ENCODE assay signal across 14 cellular contexts in the genomic region with DNA sequence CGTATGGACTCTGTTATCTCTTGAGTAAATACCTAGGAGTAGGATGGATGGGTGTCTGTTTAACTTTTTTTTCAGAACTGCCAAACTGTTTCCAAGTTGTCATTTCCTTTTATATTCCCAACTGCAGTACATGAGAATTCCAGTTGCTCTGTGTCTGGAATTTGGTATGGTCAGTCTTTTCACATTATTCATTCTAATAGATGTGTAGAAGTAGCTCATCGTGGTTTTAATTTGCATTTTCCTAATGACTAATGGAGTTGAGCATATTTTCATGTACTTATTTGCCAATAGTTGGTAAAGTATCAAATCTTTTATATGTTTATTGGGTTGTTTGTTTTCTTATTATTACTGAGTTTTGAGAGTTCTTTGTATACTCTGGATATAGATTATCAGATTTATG. TPM values are rescaled to one million over a fixed set of nuclear protein-coding genes. Genes with fewer than 3 reads are reported as not detected.
DNase-seq lines count a peak whose midpoint lies in the region; ATAC-seq and TF ChIP-seq lines count a peak whose summit lies in the region.
"Had no signal": no experiment of that assay in that cellular context is flagged by ENCODE, and none has a peak within 500 bp of the region (broad histone marks: within the 10 kb centered on the region; RNA-seq: fewer than 3 reads in every experiment).

No MANE protein-coding gene starts in this region.

- no peak for TF ChIP-seq POLR2A in upper lobe of left lung (IDR thresholded peaks at IDR 0.05)

- CTCF ChIA-PET in HEK293T (lab: Yijun Ruan, JAX): no interaction called here

- DNase-seq in NCI-H748 (lab: John Stamatoyannopoulos, UW; ENCODE audit: unreplicated experiment) (peak; percentile 24), NCI-H748 treated with DMSO at 0.1 percent for 48 hours (lab: John Stamatoyannopoulos, UW) (no peak), colonic mucosa (no peak), upper lobe of left lung (no peak), hypothalamus (lab: John Stamatoyannopoulos, UW) (no peak), HEK293T (ENCODE audit: extremely low spot score) (no peak)
- DNase-seq: activated gamma-delta T cell treated with Interleukin-2 at 50 U/mL for 16 hours; CD8-positive, alpha-beta memory T cell; gastrocnemius medialis; naive thymus-derived CD4-positive, alpha-beta T cell; NCI-H446; stimulated activated CD4-positive, alpha-beta T cell treated with anti-CD3 and anti-CD28 coated beads, Interleukin-2, amount 100 ng/mL, for 24 hours had no signal

- H3K4me3 ChIP-seq in colonic mucosa (no peak overlapping the region), mesodermal cell (ENCODE audit: extremely low read depth, insufficient read depth, low read length, poor library complexity, severe bottlenecking) (no peak overlapping the region), upper lobe of left lung (no peak overlapping the region)
- H3K4me3 ChIP-seq: gastrocnemius medialis had no signal

- H3K9ac ChIP-seq in colonic mucosa (ENCODE audit: low read depth in 2 of 2, low read length in 2 of 2): peak overlapping the region in 1 of 2 donors; percentile 4

- H3K27me3 ChIP-seq in colonic mucosa: no peaks in the 10 kb centered on the region
- no peaks in the 10 kb centered on the region for H3K27me3 ChIP-seq in upper lobe of left lung
- H3K27me3 ChIP-seq: gastrocnemius medialis had no signal

- peak overlapping the region; percentile 66 for H3K27ac ChIP-seq in colonic mucosa
- H3K27ac ChIP-seq in mesodermal cell (ENCODE audit: low read depth, low read length, severe bottlenecking): peak overlapping the region; percentile 54
- peak overlapping the region; percentile 36 to 69 (median 58) for H3K27ac ChIP-seq in upper lobe of left lung

- no peak for TF ChIP-seq EP300 in upper lobe of left lung (IDR thresholded peaks at IDR 0.05)

- H3K36me3 ChIP-seq in colonic mucosa (no peaks in the 10 kb centered on the region), mesodermal cell (ENCODE audit: control insufficient read depth, insufficient read depth, low read length) (no peaks in the 10 kb centered on the region), upper lobe of left lung (no peaks in the 10 kb centered on the region)
- H3K36me3 ChIP-seq: gastrocnemius medialis had no signal

- TF ChIP-seq CTCF in colonic mucosa (IDR thresholded peaks at IDR 0.05) (no peak), upper lobe of left lung (IDR thresholded peaks at IDR 0.05) (no peak)

- no peak for ATAC-seq in upper lobe of left lung (ENCODE audit: low FRiP score in 2 of 2)
- no peak for ATAC-seq in HG02840 (IDR thresholded peaks at IDR 0.05; ENCODE audit: low FRiP score, unreplicated experiment)
- ATAC-seq: gastrocnemius medialis; naive thymus-derived CD4-positive, alpha-beta T cell had no signal

- no CpG with 5 or more reads among the region's 2 CpGs for WGBS in mesodermal cell (ENCODE audit: insufficient coverage in 2 of 2), 2 experiments
- WGBS in upper lobe of left lung, 2 donors: 56 to 64% methylated on average over 2 of the region's 2 CpGs

- H3K4me1 ChIP-seq in colonic mucosa: peaks cover 9% of the 10 kb centered on the region
- peaks cover 5% of the 10 kb centered on the region for H3K4me1 ChIP-seq in mesodermal cell (ENCODE audit: control insufficient read depth, insufficient read depth, low read length, poor library complexity, severe bottlenecking)
- H3K4me1 ChIP-seq in upper lobe of left lung: peaks cover 24 to 65% (median 48%) of the 10 kb centered on the region in 4 donors

- H3K9me3 ChIP-seq in colonic mucosa (no peaks in the 10 kb centered on the region), mesodermal cell (ENCODE audit: control insufficient read depth, low read length) (no peaks in the 10 kb centered on the region), upper lobe of left lung (no peaks in the 10 kb centered on the region)
- H3K9me3 ChIP-seq: gastrocnemius medialis had no signal

- POLR2A ChIA-PET in HEK293T (lab: Yijun Ruan, JAX): interaction anchor here (0.6 kb wide), 1 partner anchor 9 kb away, joined by 3 read pairs; no protein-coding TSS in a partner anchor

- intact Hi-C loops in colonic mucosa (cut with DNase I): no loop called here

TF ChIP-seq in HEK293T, 16 proteins besides CTCF, POLR2A, EP300 and RAD21:
- TF ChIP-seq FOXA1 (IDR thresholded peaks at IDR 0.05): no peak
- no peak for TF ChIP-seq SP1 (IDR thresholded peaks at IDR 0.05)
- no peak for TF ChIP-seq ELF4 (IDR thresholded peaks at IDR 0.05)
- no peak for TF ChIP-seq SUZ12 (IDR thresholded peaks at IDR 0.05)
- TF ChIP-seq ARNT (IDR thresholded peaks at IDR 0.05): no peak
- TF ChIP-seq FOXM1 (IDR thresholded peaks at IDR 0.05; ENCODE audit: borderline replicate concordance): no peak
- no peak for TF ChIP-seq CTBP1 (IDR thresholded peaks at IDR 0.05; ENCODE audit: borderline replicate concordance)
- no peak for TF ChIP-seq TARDBP (IDR thresholded peaks at IDR 0.05)
- TF ChIP-seq ZNF384 (IDR thresholded peaks at IDR 0.05): no peak
- TF ChIP-seq NFRKB (IDR thresholded peaks at IDR 0.05): no peak
- TF ChIP-seq L3MBTL2 (conservative IDR thresholded peaks at IDR 0.05): no peak
- TF ChIP-seq BHLHE40 (IDR thresholded peaks at IDR 0.05; ENCODE audit: borderline replicate concordance): no peak
- TF ChIP-seq HDGF (IDR thresholded peaks at IDR 0.05; ENCODE audit: borderline replicate concordance): no peak
- no peak for TF ChIP-seq FOXK2 (IDR thresholded peaks at IDR 0.05)

RNA-seq across cellular contexts. Expression of a gene that starts 27.0 kb away (rescaled TPM):
- total RNA-seq in colonic mucosa (10 to 100 TPM; 31.4 to 40.3 TPM), upper lobe of left lung (100 to 1,000 TPM in 1 of 6 donors, 10 to 100 TPM in 5; 46.9 to 100 (median 66.7) TPM)
- polyA plus RNA-seq in mesodermal cell (2013, experiment 1 of 2): 17.2 TPM
- 17.7 TPM for polyA plus RNA-seq in mesodermal cell (2013, experiment 2 of 2)
